ENCODE assay signal across 12 cellular contexts in genomic region chr21:46182548-46183336, GRCh38. TPM values are rescaled to one million over a fixed set of nuclear protein-coding genes. Genes with fewer than 3 reads are reported as not detected.
DNase-seq lines count a peak whose midpoint lies in the region; ATAC-seq and TF ChIP-seq lines count a peak whose summit lies in the region.
"Had no signal": no experiment of that assay in that cellular context is flagged by ENCODE, and none has a peak within 500 bp of the region (broad histone marks: within the 10 kb centered on the region; RNA-seq: fewer than 3 reads in every experiment).

No MANE protein-coding gene starts in this region.

- ATAC-seq in activated naive CD8-positive, alpha-beta T cell treated with anti-CD3 and anti-CD28 coated beads, Interleukin-2, amount 10 ng/mL, durations not matched to agents 7 days and 5 days (ENCODE audit: low read depth), result no peak
- no peak for ATAC-seq in body of pancreas
- ATAC-seq in GM19397 (IDR thresholded peaks at IDR 0.05; ENCODE audit: unreplicated experiment), result no peak

- dilution Hi-C loops in mammary epithelial cell (cut with HindIII; ENCODE audit: low sequenced_read_pairs), result no loop called here

- BruUV-seq in MCF 10A (replicated peaks; lab: Mats Ljungman, UMichigan) (no TSS peak), mammary epithelial cell (replicated peaks; lab: Mats Ljungman, UMichigan) (no TSS peak)

- H3K4me2 ChIP-seq in mammary epithelial cell (ENCODE audit: insufficient read depth, low read depth, low read length), result no peak overlapping the region

- H3K27me3 ChIP-seq in mammary epithelial cell (ENCODE audit: insufficient read depth, low read length), result no peaks in the 10 kb centered on the region
- H3K27me3 ChIP-seq in uterus, result no peaks in the 10 kb centered on the region
- H3K27me3 ChIP-seq in body of pancreas, result no peaks in the 10 kb centered on the region

- H3K36me3 ChIP-seq in mammary epithelial cell (ENCODE audit: insufficient read depth, low read length) (no peaks in the 10 kb centered on the region), uterus (no peaks in the 10 kb centered on the region), body of pancreas (replicated peaks in 1 of 2; ENCODE audit: insufficient read depth in 1 of 2, low read depth in 2 of 2) (no peaks in the 10 kb centered on the region)
- H3K36me3 ChIP-seq: HAP-1 had no signal

- H3K4me1 ChIP-seq in mammary epithelial cell (ENCODE audit: insufficient read depth, low read length), result peaks cover 9% of the 10 kb centered on the region
- no peaks in the 10 kb centered on the region for H3K4me1 ChIP-seq in uterus
- peaks cover 7% of the 10 kb centered on the region for H3K4me1 ChIP-seq in body of pancreas
- H3K4me1 ChIP-seq: HAP-1, parathyroid adenoma had no signal

- DNase-seq in MCF 10A (ENCODE audit: unreplicated experiment) (no peak), mammary epithelial cell (no peak), islet precursor cell (peak; percentile 53), uterus (peak in 1 of 2 donors; percentile 66), body of pancreas (no peak), OCI-M2 (lab: John Stamatoyannopoulos, UW; ENCODE audit: unreplicated experiment) (no peak)
- no peak for DNase-seq in activated naive CD8-positive, alpha-beta T cell treated with anti-CD3 and anti-CD28 coated beads, Interleukin-2, amount 10 ng/mL, durations not matched to agents 7 days and 5 days
- DNase-seq: NCI-H510A treated with DMSO at 0.1 percent for 48 hours had no signal

- no peaks in the 10 kb centered on the region for H3K27me3 Mint-ChIP-seq in MCF 10A (ENCODE audit: insufficient read depth, unreplicated experiment)
- no peaks in the 10 kb centered on the region for H3K27me3 Mint-ChIP-seq in activated naive CD8-positive, alpha-beta T cell treated with anti-CD3 and anti-CD28 coated beads, Interleukin-2, amount 10 ng/mL, durations not matched to agents 7 days and 5 days

- intact Hi-C loops in MCF 10A (cut with micrococcal nuclease), result no loop called here
- intact Hi-C loops in mammary epithelial cell (cut with micrococcal nuclease), result no loop called here
- intact Hi-C loops in uterus (cut with DNase I; ENCODE audit: low total_unique reads), result no loop called here
- intact Hi-C loops in body of pancreas (cut with DNase I), result no loop called here

- H3K4me1 Mint-ChIP-seq in MCF 10A (ENCODE audit: insufficient read depth, unreplicated experiment), result peaks cover under 1% of the 10 kb centered on the region
- peaks cover 13% of the 10 kb centered on the region for H3K4me1 Mint-ChIP-seq in activated naive CD8-positive, alpha-beta T cell treated with anti-CD3 and anti-CD28 coated beads, Interleukin-2, amount 10 ng/mL, durations not matched to agents 7 days and 5 days

- H2AFZ ChIP-seq in mammary epithelial cell (ENCODE audit: low read depth, low read length), result no peak overlapping the region
- H2AFZ ChIP-seq: parathyroid adenoma had no signal

- H3K9me3 Mint-ChIP-seq in MCF 10A (ENCODE audit: unreplicated experiment), result peaks cover 3% of the 10 kb centered on the region
- H3K9me3 Mint-ChIP-seq in activated naive CD8-positive, alpha-beta T cell treated with anti-CD3 and anti-CD28 coated beads, Interleukin-2, amount 10 ng/mL, durations not matched to agents 7 days and 5 days, result peaks cover under 1% of the 10 kb centered on the region

- no peak overlapping the region for H3K9ac ChIP-seq in mammary epithelial cell (ENCODE audit: insufficient read depth, low read length)
- H3K9ac ChIP-seq: parathyroid adenoma had no signal

- 86% methylated on average over 30 of the region's 44 CpGs for WGBS in mammary epithelial cell (ENCODE audit: low coverage, missing lambda C conversion rate)
- WGBS in body of pancreas, 2 donors, result 88 to 94% methylated on average over 20 to 42 of the region's 44 CpGs

- CTCF ChIA-PET in MCF 10A (lab: Yijun Ruan, JAX) (interaction anchor here (0.5 to 1.4 kb wide), 2 partner anchors 15 to 40 kb away, joined by 3 to 5 read pairs; no protein-coding TSS in a partner anchor), mammary epithelial cell (lab: Charles Lee; ENCODE audit: low non-redundant PET) (no interaction called here)

- no peaks in the 10 kb centered on the region for H3K36me3 Mint-ChIP-seq in MCF 10A (ENCODE audit: insufficient read depth, unreplicated experiment)
- H3K36me3 Mint-ChIP-seq in activated naive CD8-positive, alpha-beta T cell treated with anti-CD3 and anti-CD28 coated beads, Interleukin-2, amount 10 ng/mL, durations not matched to agents 7 days and 5 days, result no peaks in the 10 kb centered on the region

- no peak overlapping the region for H3K4me3 ChIP-seq in mammary epithelial cell (replicated peaks in 1 of 3; ENCODE audit: insufficient read depth in 1 of 3, low read depth in 2 of 3, low read length in 3 of 3)
- H3K4me3 ChIP-seq in uterus, result no peak overlapping the region
- H3K4me3 ChIP-seq in body of pancreas, result no peak overlapping the region
- H3K4me3 ChIP-seq: HAP-1 had no signal

- H4K20me1 ChIP-seq in mammary epithelial cell (ENCODE audit: insufficient read depth, low read length), result no peaks in the 10 kb centered on the region

- TF ChIP-seq CTCF in MCF 10A (IDR thresholded peaks at IDR 0.05; ENCODE audit: unreplicated experiment), result no peak
- TF ChIP-seq CTCF in mammary epithelial cell (conservative IDR thresholded peaks at IDR 0.05 in 1 of 2, IDR thresholded peaks at IDR 0.05 in 1 of 2; ENCODE audit: extremely low read depth in 1 of 2, insufficient read depth in 1 of 2, low read depth in 1 of 2, low read length in 2 of 2), result no peak
- no peak for TF ChIP-seq CTCF in uterus (IDR thresholded peaks at IDR 0.05)
- TF ChIP-seq CTCF in body of pancreas (IDR thresholded peaks at IDR 0.05), result no peak

- H3K27ac Mint-ChIP-seq in MCF 10A (ENCODE audit: low read depth, unreplicated experiment), result no peak overlapping the region
- no peak overlapping the region for H3K27ac Mint-ChIP-seq in activated naive CD8-positive, alpha-beta T cell treated with anti-CD3 and anti-CD28 coated beads, Interleukin-2, amount 10 ng/mL, durations not matched to agents 7 days and 5 days

- H3K9me3 ChIP-seq in mammary epithelial cell (replicated peaks; ENCODE audit: insufficient read depth, low read length) (no peaks in the 10 kb centered on the region), uterus (no peaks in the 10 kb centered on the region), body of pancreas (no peaks in the 10 kb centered on the region)
- H3K9me3 ChIP-seq: HAP-1 had no signal

- in situ Hi-C loops in mammary epithelial cell (cut with MboI; ENCODE audit: low sequenced_read_pairs in 2 of 2), result no loop called here

- POLR2A ChIA-PET in MCF 10A (lab: Yijun Ruan, JAX), result no interaction called here
- POLR2A ChIA-PET in activated naive CD8-positive, alpha-beta T cell treated with anti-CD3 and anti-CD28 coated beads, Interleukin-2, amount 10 ng/mL, durations not matched to agents 7 days and 5 days (lab: Charles Lee), result no interaction called here

- H3K27ac ChIP-seq in mammary epithelial cell (ENCODE audit: insufficient read depth, low read depth, low read length), result no peak overlapping the region
- peak overlapping the region; percentile 6 to 11 for H3K27ac ChIP-seq in uterus
- no peak overlapping the region for H3K27ac ChIP-seq in body of pancreas
- H3K27ac ChIP-seq: parathyroid adenoma, VCaP had no signal

- H3K79me2 ChIP-seq in mammary epithelial cell (ENCODE audit: insufficient read depth, low read length), result no peaks in the 10 kb centered on the region
- H3K79me2 ChIP-seq: parathyroid adenoma had no signal

- H3K4me3 Mint-ChIP-seq in MCF 10A (ENCODE audit: unreplicated experiment), result peak overlapping the region; percentile 89
- peak overlapping the region; percentile 58 for H3K4me3 Mint-ChIP-seq in activated naive CD8-positive, alpha-beta T cell treated with anti-CD3 and anti-CD28 coated beads, Interleukin-2, amount 10 ng/mL, durations not matched to agents 7 days and 5 days

- TF ChIP-seq POLR2A in uterus (IDR thresholded peaks at IDR 0.05), result no peak
- no peak for TF ChIP-seq POLR2A in body of pancreas (IDR thresholded peaks at IDR 0.05)

RNA-seq across cellular contexts. Expression of gene SPATC1L, which starts 1.5 kb away (rescaled TPM):
- total RNA-seq in MCF 10A (2022) (10.5 and 11.3 TPM in 2 replicates), mammary epithelial cell (1 to 10 TPM in 1 of 2 donors, under 1 TPM in 1; 0.26 to 5.0 TPM), uterus (1 to 10 TPM in 3 of 4 donors, not detected in 1; 4.9 to 10.0 (median 6.4) TPM), body of pancreas (1 to 10 TPM; 4.4 to 9.6 TPM)
- polyA plus RNA-seq in mammary epithelial cell, result 6.2 TPM
- 6.0 TPM for polyA minus RNA-seq in mammary epithelial cell
- 1 to 10 TPM; 7.6 to 8.9 TPM for total RNA-seq in activated naive CD8-positive, alpha-beta T cell treated with anti-CD3 and anti-CD28 coated beads, Interleukin-2, amount 10 ng/mL, durations not matched to agents 7 days and 5 days

RNA-seq across cellular contexts. Expression of gene FTCD, which starts 27.4 kb away (rescaled TPM):
- total RNA-seq in MCF 10A (2022) (0.20 TPM in 1 of 2 replicates, not detected in the other), mammary epithelial cell (under 1 TPM in 1 of 2 donors, not detected in 1; 0.50 TPM), uterus (1 to 10 TPM in 2 of 4 donors, not detected in 2; 4.5 to 7.0 TPM), body of pancreas (under 1 TPM in 1 of 2 donors, not detected in 1; 0.33 TPM)
- polyA plus RNA-seq in mammary epithelial cell, result not detected
- polyA minus RNA-seq in mammary epithelial cell, result not detected
- total RNA-seq in activated naive CD8-positive, alpha-beta T cell treated with anti-CD3 and anti-CD28 coated beads, Interleukin-2, amount 10 ng/mL, durations not matched to agents 7 days and 5 days, result 1 to 10 TPM in 1 of 2 experiments, under 1 TPM in 1; 0.65 to 1.3 TPM

RNA-seq across cellular contexts. Expression of gene LSS, which starts 45.8 kb away (rescaled TPM):
- total RNA-seq in MCF 10A (2022) (45.5 and 47.5 TPM in 2 replicates), mammary epithelial cell (100 to 1,000 TPM in 1 of 2 donors, 10 to 100 TPM in 1; 69.2 to 126 TPM), uterus (10 to 100 TPM; 35.4 to 94.0 (median 41.5) TPM), body of pancreas (10 to 100 TPM; 38.9 to 68.9 TPM)
- 114 TPM for polyA plus RNA-seq in mammary epithelial cell
- polyA minus RNA-seq in mammary epithelial cell, result 174 TPM
- 10 to 100 TPM; 57.6 to 66.7 TPM for total RNA-seq in activated naive CD8-positive, alpha-beta T cell treated with anti-CD3 and anti-CD28 coated beads, Interleukin-2, amount 10 ng/mL, durations not matched to agents 7 days and 5 days

Comparison
In these comparisons a context has a peak if more than half of its experiments do, and no peak if none do; other contexts are left out.
1. H3K27ac ChIP-seq: peak in uterus (2 of 2); none in mammary epithelial cell (single experiment) and body of pancreas (0 of 4).